ENCODE assay signal across 8 cellular contexts in genomic region chr10:72087969-72088878, GRCh38. TPM values are rescaled to one million over a fixed set of nuclear protein-coding genes. Genes with fewer than 3 reads are reported as not detected.
DNase-seq lines count a peak whose midpoint lies in the region; ATAC-seq, FAIRE-seq and TF ChIP-seq lines count a peak whose summit lies in the region.

A gene with protein sequence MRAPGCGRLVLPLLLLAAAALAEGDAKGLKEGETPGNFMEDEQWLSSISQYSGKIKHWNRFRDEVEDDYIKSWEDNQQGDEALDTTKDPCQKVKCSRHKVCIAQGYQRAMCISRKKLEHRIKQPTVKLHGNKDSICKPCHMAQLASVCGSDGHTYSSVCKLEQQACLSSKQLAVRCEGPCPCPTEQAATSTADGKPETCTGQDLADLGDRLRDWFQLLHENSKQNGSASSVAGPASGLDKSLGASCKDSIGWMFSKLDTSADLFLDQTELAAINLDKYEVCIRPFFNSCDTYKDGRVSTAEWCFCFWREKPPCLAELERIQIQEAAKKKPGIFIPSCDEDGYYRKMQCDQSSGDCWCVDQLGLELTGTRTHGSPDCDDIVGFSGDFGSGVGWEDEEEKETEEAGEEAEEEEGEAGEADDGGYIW (minus strand): TSS chr10:72088551. CDS start chr10:72088328, 223 bp downstream.

- peaks cover 16% of the 10 kb centered on the region for H4K20me1 ChIP-seq in astrocyte (ENCODE audit: insufficient read depth, low read length)

- ATAC-seq in GM19397 (IDR thresholded peaks at IDR 0.05; ENCODE audit: unreplicated experiment) (no peak), GM18502 (IDR thresholded peaks at IDR 0.05; ENCODE audit: poor library complexity, unreplicated experiment) (no peak)

- H3K4me1 Mint-ChIP-seq in astrocyte (ENCODE audit: low read depth, unreplicated experiment): peaks cover 14% of the 10 kb centered on the region

- no peaks in the 10 kb centered on the region for H3K9me3 ChIP-seq in astrocyte (ENCODE audit: insufficient read depth, low read depth, low read length)

- peak within 1 kb of the TSS; percentile 73 for H3K4me3 Mint-ChIP-seq in astrocyte (ENCODE audit: unreplicated experiment)

- CTCF ChIA-PET in GM10248 (lab: Yijun Ruan, JAX): interaction anchor here (0.7 to 2.6 kb wide), 8 partner anchors 9 to 251 kb away, joined by 3 to 9 read pairs (median 3); no protein-coding TSS in a partner anchor

- H3K4me1 ChIP-seq in astrocyte (ENCODE audit: insufficient read depth, low read length): peaks cover 7% of the 10 kb centered on the region

- H3K36me3 Mint-ChIP-seq in astrocyte (ENCODE audit: low read depth, unreplicated experiment): no peaks in the 10 kb centered on the region

- POLR2A ChIA-PET in GM10248 (lab: Yijun Ruan, JAX): no interaction called here

- FAIRE-seq in astrocyte (lab: Jason Lieb, UNC): no peak

- TF ChIP-seq CTCF in GM10248 (IDR thresholded peaks at IDR 0.05; ENCODE audit: control extremely low read depth, extremely low read depth, low read depth, missing control alignments) (no peak), astrocyte (IDR thresholded peaks at IDR 0.05; ENCODE audit: insufficient read depth, low read depth, low read length) (no peak)

- peak within 1 kb of the TSS; percentile 68 for H3K4me2 ChIP-seq in astrocyte (ENCODE audit: low read length)

- no peaks in the 10 kb centered on the region for H3K79me2 ChIP-seq in astrocyte (ENCODE audit: insufficient read depth, low read length)

- peak; percentile 53 for DNase-seq in GM10248 (ENCODE audit: extremely low spot score)
- peak; percentile 48 to 88 (median 79) for DNase-seq in T-helper 2 cell
- DNase-seq in astrocyte (ENCODE audit: low read depth): no peak
- peak; percentile 67 for DNase-seq in islet precursor cell
- peak; percentile 58 for DNase-seq in stimulated activated CD4-positive, alpha-beta T cell treated with anti-CD3 and anti-CD28 coated beads, Interleukin-12 subunit alpha, Interleukin-12 subunit beta, amount 100 ng/mL, for 4 hours
- DNase-seq in HUDEP-2 (lab: John Stamatoyannopoulos, UW; ENCODE audit: unreplicated experiment in 76 of 76): no peak

- H3K27ac ChIP-seq in astrocyte (ENCODE audit: low read depth, low read length): no peak within 1 kb of the TSS

- H3K9me3 Mint-ChIP-seq in astrocyte (ENCODE audit: unreplicated experiment): peaks cover 2% of the 10 kb centered on the region

- peaks cover 45% of the 10 kb centered on the region for H3K27me3 Mint-ChIP-seq in astrocyte (ENCODE audit: low read depth, unreplicated experiment)

- H3K9ac ChIP-seq in astrocyte (ENCODE audit: low read length): no peak within 1 kb of the TSS

- H3K4me3 ChIP-seq in astrocyte (ENCODE audit: insufficient read depth, low read depth, low read length): peak within 1 kb of the TSS; percentile 17

- no peaks in the 10 kb centered on the region for H3K36me3 ChIP-seq in astrocyte (ENCODE audit: insufficient read depth, low read length)

- peak within 1 kb of the TSS; percentile 14 for H3K27ac Mint-ChIP-seq in astrocyte (ENCODE audit: unreplicated experiment)

- H2AFZ ChIP-seq in astrocyte (ENCODE audit: low read depth, low read length): peak within 1 kb of the TSS; percentile 60

- peaks cover 61% of the 10 kb centered on the region for H3K27me3 ChIP-seq in astrocyte (ENCODE audit: insufficient read depth, low read length)

RNA-seq across cellular contexts. Expression of the gene that starts here (rescaled TPM):
- total RNA-seq in astrocyte: 0.89 and 1.4 TPM in 2 replicates

Comparison
In these comparisons a context has a peak if more than half of its experiments do, and no peak if none do; other contexts are left out.
1. DNase-seq: peak in GM10248 (single experiment), T-helper 2 cell (5 of 5), islet precursor cell (single experiment) and stimulated activated CD4-positive, alpha-beta T cell treated with anti-CD3 and anti-CD28 coated beads, Interleukin-12 subunit alpha, Interleukin-12 subunit beta, amount 100 ng/mL, for 4 hours (single experiment); none in astrocyte (single experiment) and HUDEP-2 (0 of 76).